Comparison of ENCODE assay signal across 8 cellular contexts in genomic region chr19:40444181-40445005, GRCh38. TPM values are rescaled to one million over a fixed set of nuclear protein-coding genes. Genes with fewer than 3 reads are reported as not detected.
DNase-seq lines count a peak whose midpoint lies in the region; ATAC-seq and TF ChIP-seq lines count a peak whose summit lies in the region.

Gene SERTAD3, minus strand, starts transcription at chr19:40444335. Its CDS starts 2,255 bp downstream, at chr19:40442080.

- H3K36me3 Mint-ChIP-seq in dendritic cell treated with granulocyte-macrophage colony-stimulating factor and Interleukin-4, amounts not matched to agents 40 ng/mL and 50 ng/mL, for 4 days (ENCODE audit: low read depth) = peaks cover 88% of the 10 kb centered on the region

- H3K4me3 Mint-ChIP-seq in dendritic cell treated with granulocyte-macrophage colony-stimulating factor and Interleukin-4, amounts not matched to agents 40 ng/mL and 50 ng/mL, for 4 days = peak within 1 kb of the TSS; percentile 97

- peak within 1 kb of the TSS; percentile 98 for H3K27ac Mint-ChIP-seq in dendritic cell treated with granulocyte-macrophage colony-stimulating factor and Interleukin-4, amounts not matched to agents 40 ng/mL and 50 ng/mL, for 4 days

- peak in 1 of 2 donors; percentile 19 for TF ChIP-seq RAD21 in liver (IDR thresholded peaks at IDR 0.05)

- H3K9me3 ChIP-seq in liver (ENCODE audit: control insufficient read depth in 4 of 4, low read length in 3 of 4) = no peaks in the 10 kb centered on the region

- intact Hi-C loops in dendritic cell treated with granulocyte-macrophage colony-stimulating factor and Interleukin-4, amounts not matched to agents 40 ng/mL and 50 ng/mL, for 4 days (cut with micrococcal nuclease) = loop anchor here (2.0 to 10.0 kb wide), 2 partner anchors 20 to 80 kb away; partner anchors contain the start of gene BLVRB

- H3K27ac ChIP-seq in liver (ENCODE audit: low read depth in 1 of 2, low read length in 2 of 2) = peak within 1 kb of the TSS; percentile 92 to 93

- peaks cover 30% of the 10 kb centered on the region for H3K4me1 Mint-ChIP-seq in dendritic cell treated with granulocyte-macrophage colony-stimulating factor and Interleukin-4, amounts not matched to agents 40 ng/mL and 50 ng/mL, for 4 days (ENCODE audit: low read depth)

- H3K9me3 Mint-ChIP-seq in dendritic cell treated with granulocyte-macrophage colony-stimulating factor and Interleukin-4, amounts not matched to agents 40 ng/mL and 50 ng/mL, for 4 days = no peaks in the 10 kb centered on the region

- ATAC-seq in GM19372 (IDR thresholded peaks at IDR 0.05; ENCODE audit: low read depth, unreplicated experiment) (peak; percentile 65), HG03521 (IDR thresholded peaks at IDR 0.05; ENCODE audit: unreplicated experiment) (peak; percentile 55)

- WGBS in liver = 1% methylated on average over 74 of the region's 74 CpGs

- no peaks in the 10 kb centered on the region for H3K27me3 ChIP-seq in liver (ENCODE audit: control insufficient read depth in 4 of 4, insufficient read depth in 4 of 4, low read length in 3 of 4)

- peak; percentile 99 for DNase-seq in CD1c-positive myeloid dendritic cell (ENCODE audit: extremely low spot score)
- peak; percentile 98 for DNase-seq in NCI-H748 (lab: John Stamatoyannopoulos, UW; ENCODE audit: unreplicated experiment)
- DNase-seq in activated CD4-positive, alpha-beta T cell treated with anti-CD3 and anti-CD28 coated beads, Interleukin-2, amount 50 U/mL, for 1 hour = peak; percentile 96
- DNase-seq in stimulated activated CD4-positive, alpha-beta T cell treated with anti-CD3 and anti-CD28 coated beads, Interleukin-4, amount 100 ng/mL, for 24 hours = peak; percentile 96

- H3K27me3 Mint-ChIP-seq in dendritic cell treated with granulocyte-macrophage colony-stimulating factor and Interleukin-4, amounts not matched to agents 40 ng/mL and 50 ng/mL, for 4 days = no peaks in the 10 kb centered on the region

- H3K4me3 ChIP-seq in liver (ENCODE audit: low read depth in 1 of 3, low read length in 3 of 3) = peak within 1 kb of the TSS; percentile 85 to 91 (median 89)

- peak; percentile 17 for TF ChIP-seq CTCF in liver (IDR thresholded peaks at IDR 0.05; ENCODE audit: low read depth, low read length, missing input control)

- H3K36me3 ChIP-seq in liver (ENCODE audit: control insufficient read depth in 4 of 4, insufficient read depth in 3 of 4, low read depth in 1 of 4, low read length in 3 of 4) = peaks cover 9 to 28% (median 20%) of the 10 kb centered on the region in 4 donors

- peaks cover 0 to 19% (median 13%) of the 10 kb centered on the region in 4 donors for H3K4me1 ChIP-seq in liver (ENCODE audit: control insufficient read depth in 4 of 4, insufficient read depth in 4 of 4, low read length in 3 of 4)

- peak within 1 kb of the TSS; percentile 87 to 99 for H3K9ac ChIP-seq in liver (ENCODE audit: low read depth in 1 of 2, low read length in 2 of 2)

TF ChIP-seq in liver, 16 proteins besides CTCF, POLR2A, EP300 and RAD21:
- TF ChIP-seq SP1 (IDR thresholded peaks at IDR 0.05) = peak; percentile 86
- no peak for TF ChIP-seq FOXA2 (IDR thresholded peaks at IDR 0.05)
- TF ChIP-seq FOXA1 (IDR thresholded peaks at IDR 0.05) = no peak
- no peak for TF ChIP-seq GABPA (IDR thresholded peaks at IDR 0.05 in 1 of 2, conservative IDR thresholded peaks at IDR 0.05 in 1 of 2)
- no peak for TF ChIP-seq ZBTB33 (IDR thresholded peaks at IDR 0.05)
- TF ChIP-seq HNF4A (conservative IDR thresholded peaks at IDR 0.05) = peak in 1 of 2 donors; percentile 14
- TF ChIP-seq MAX (IDR thresholded peaks at IDR 0.05) = no peak
- no peak for TF ChIP-seq JUND (IDR thresholded peaks at IDR 0.05)
- no peak for TF ChIP-seq RXRA (IDR thresholded peaks at IDR 0.05)
- peak; percentile 46 for TF ChIP-seq REST (IDR thresholded peaks at IDR 0.05)
- no peak for TF ChIP-seq HNF4G (IDR thresholded peaks at IDR 0.05)
- no peak for TF ChIP-seq YY1 (IDR thresholded peaks at IDR 0.05)
- TF ChIP-seq EGR1 (IDR thresholded peaks at IDR 0.05; ENCODE audit: low read depth in 2 of 2) = peak in 1 of 2 donors; percentile 33
- no peak for TF ChIP-seq TAF1 (conservative IDR thresholded peaks at IDR 0.05)
- TF ChIP-seq NR2F2 (IDR thresholded peaks at IDR 0.05) = no peak
- no peak for TF ChIP-seq ATF3 (IDR thresholded peaks at IDR 0.05)

RNA-seq across cellular contexts. Expression of gene SERTAD3, which starts in this region (rescaled TPM):
- 1 to 10 TPM; 6.9 to 7.0 TPM for total RNA-seq in liver
- 1 to 10 TPM; 6.1 to 8.9 TPM for polyA plus RNA-seq in liver

Comparison
In these comparisons a context has a peak if more than half of its experiments do, and no peak if none do; other contexts are left out.
1. Peak in every context shown above with its lines: DNase-seq, ATAC-seq, H3K4me3 ChIP-seq and H3K27ac ChIP-seq.